In genomic region chr16:566475-567361, GRCh38 we compare ENCODE assay signal across 1 cellular context.
TF ChIP-seq lines count a peak whose summit lies in the region.

Gene NHLRC4 (plus strand): TSS chr16:567005. CDS start chr16:568048, 1,043 bp downstream.

TF ChIP-seq in HEK293, 187 proteins besides CTCF, POLR2A, EP300 and RAD21 (continued from another document):
- TF ChIP-seq ZNF148 (tag by site-specific recombination; IDR thresholded peaks at IDR 0.05; ENCODE audit: borderline replicate concordance), result no peak
- TF ChIP-seq ZNF513 (tag by site-specific recombination; IDR thresholded peaks at IDR 0.05), result no peak
